ENCODE assay signal across 1 cellular context in the genomic region with DNA sequence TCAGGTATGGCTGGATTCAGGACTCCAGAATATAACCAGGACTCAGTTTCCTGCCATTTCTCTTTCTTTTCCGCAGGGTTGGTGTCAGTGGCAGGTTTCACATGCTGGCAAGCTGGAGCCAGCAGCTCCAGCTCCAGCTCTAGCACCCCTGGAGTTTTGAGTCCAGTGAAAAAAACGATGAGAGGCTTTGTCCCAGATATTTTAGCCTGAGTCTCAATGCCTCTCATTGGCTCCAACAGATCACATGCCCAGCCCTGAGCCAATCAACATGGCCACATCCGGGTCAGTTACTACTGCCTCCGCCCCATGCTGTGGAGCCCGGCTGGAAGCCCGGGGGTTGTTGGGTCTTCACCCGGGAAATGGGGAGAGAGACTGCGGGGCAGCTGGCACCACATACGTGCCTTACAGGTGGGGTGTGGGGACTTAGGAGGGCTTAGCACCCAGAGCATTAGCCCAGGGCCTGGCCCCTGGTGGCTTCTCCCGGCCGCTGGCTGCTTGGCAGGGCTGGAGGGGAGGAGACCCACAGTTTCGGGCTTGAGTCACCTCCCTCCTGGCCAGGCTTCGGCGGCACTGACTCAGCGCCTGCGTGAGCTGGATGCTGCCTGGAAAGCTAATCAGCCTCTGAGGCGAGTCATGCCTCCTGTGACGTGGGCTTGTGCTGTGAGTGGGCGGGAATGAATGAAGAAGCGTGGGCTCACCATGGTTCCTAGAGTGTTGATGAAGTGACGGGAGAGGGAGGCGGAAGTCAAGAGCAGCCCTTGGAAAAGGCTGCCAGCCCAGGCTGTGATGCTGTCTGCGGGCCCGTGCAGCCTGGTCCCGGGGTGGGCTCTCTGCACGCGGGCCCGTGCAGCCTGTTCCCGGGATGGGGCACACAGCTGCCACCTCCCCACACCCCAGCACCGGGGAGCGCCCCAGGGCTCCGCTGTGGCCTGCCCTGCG.
TF ChIP-seq lines count a peak whose summit lies in the region.

No MANE protein-coding gene starts in this region.

TF ChIP-seq in HepG2, 621 proteins besides CTCF, POLR2A, EP300 and RAD21 (continued from another document and continues in another):
- TF ChIP-seq, protein P1, sequence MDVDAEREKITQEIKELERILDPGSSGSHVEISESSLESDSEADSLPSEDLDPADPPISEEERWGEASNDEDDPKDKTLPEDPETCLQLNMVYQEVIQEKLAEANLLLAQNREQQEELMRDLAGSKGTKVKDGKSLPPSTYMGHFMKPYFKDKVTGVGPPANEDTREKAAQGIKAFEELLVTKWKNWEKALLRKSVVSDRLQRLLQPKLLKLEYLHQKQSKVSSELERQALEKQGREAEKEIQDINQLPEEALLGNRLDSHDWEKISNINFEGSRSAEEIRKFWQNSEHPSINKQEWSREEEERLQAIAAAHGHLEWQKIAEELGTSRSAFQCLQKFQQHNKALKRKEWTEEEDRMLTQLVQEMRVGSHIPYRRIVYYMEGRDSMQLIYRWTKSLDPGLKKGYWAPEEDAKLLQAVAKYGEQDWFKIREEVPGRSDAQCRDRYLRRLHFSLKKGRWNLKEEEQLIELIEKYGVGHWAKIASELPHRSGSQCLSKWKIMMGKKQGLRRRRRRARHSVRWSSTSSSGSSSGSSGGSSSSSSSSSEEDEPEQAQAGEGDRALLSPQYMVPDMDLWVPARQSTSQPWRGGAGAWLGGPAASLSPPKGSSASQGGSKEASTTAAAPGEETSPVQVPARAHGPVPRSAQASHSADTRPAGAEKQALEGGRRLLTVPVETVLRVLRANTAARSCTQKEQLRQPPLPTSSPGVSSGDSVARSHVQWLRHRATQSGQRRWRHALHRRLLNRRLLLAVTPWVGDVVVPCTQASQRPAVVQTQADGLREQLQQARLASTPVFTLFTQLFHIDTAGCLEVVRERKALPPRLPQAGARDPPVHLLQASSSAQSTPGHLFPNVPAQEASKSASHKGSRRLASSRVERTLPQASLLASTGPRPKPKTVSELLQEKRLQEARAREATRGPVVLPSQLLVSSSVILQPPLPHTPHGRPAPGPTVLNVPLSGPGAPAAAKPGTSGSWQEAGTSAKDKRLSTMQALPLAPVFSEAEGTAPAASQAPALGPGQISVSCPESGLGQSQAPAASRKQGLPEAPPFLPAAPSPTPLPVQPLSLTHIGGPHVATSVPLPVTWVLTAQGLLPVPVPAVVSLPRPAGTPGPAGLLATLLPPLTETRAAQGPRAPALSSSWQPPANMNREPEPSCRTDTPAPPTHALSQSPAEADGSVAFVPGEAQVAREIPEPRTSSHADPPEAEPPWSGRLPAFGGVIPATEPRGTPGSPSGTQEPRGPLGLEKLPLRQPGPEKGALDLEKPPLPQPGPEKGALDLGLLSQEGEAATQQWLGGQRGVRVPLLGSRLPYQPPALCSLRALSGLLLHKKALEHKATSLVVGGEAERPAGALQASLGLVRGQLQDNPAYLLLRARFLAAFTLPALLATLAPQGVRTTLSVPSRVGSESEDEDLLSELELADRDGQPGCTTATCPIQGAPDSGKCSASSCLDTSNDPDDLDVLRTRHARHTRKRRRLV (CRISPR knock-in tag; IDR thresholded peaks at IDR 0.05) = peak; percentile 27; the same call in 1 of the 2 replicates
- TF ChIP-seq REL (CRISPR knock-in tag; conservative IDR thresholded peaks at IDR 0.05) (no peak), POLR2G (IDR thresholded peaks at IDR 0.05; ENCODE audit: low read depth, low read length) (peak; percentile 95), RORA (CRISPR knock-in tag; IDR thresholded peaks at IDR 0.05) (no peak), MAFF (IDR thresholded peaks at IDR 0.05; ENCODE audit: low read depth, low read length) (peak; percentile 57), GATAD1 (CRISPR knock-in tag; IDR thresholded peaks at IDR 0.05) (peak; percentile 73), PHF20 (CRISPR knock-in tag; IDR thresholded peaks at IDR 0.05) (peak; percentile 65), RXRA (CRISPR knock-in tag; IDR thresholded peaks at IDR 0.05) (peak; percentile 60), ELF3 (CRISPR knock-in tag; IDR thresholded peaks at IDR 0.05) (peak; percentile 11; the same call in 1 of the 2 replicates), STAT5B (CRISPR knock-in tag; IDR thresholded peaks at IDR 0.05) (no peak), ZNF713 (CRISPR knock-in tag; IDR thresholded peaks at IDR 0.05) (no peak), ZNF143 (CRISPR knock-in tag; IDR thresholded peaks at IDR 0.05) (peak; percentile 74; the same call in 1 of the 2 replicates), ZNF75D (CRISPR knock-in tag; IDR thresholded peaks at IDR 0.05; ENCODE audit: borderline replicate concordance) (no peak), SAFB2 (CRISPR knock-in tag; IDR thresholded peaks at IDR 0.05; ENCODE audit: borderline replicate concordance, low read depth) (peak; percentile 38; the same call in 1 of the 2 replicates), SRSF4 (IDR thresholded peaks at IDR 0.05; ENCODE audit: low read depth, low read length, poor library complexity, severe bottlenecking) (no peak), JDP2 (CRISPR knock-in tag; IDR thresholded peaks at IDR 0.05; ENCODE audit: borderline replicate concordance) (no peak), MED1 (CRISPR knock-in tag; IDR thresholded peaks at IDR 0.05) (peak; percentile 63), KLF15 (CRISPR knock-in tag; IDR thresholded peaks at IDR 0.05; ENCODE audit: borderline replicate concordance) (no peak; the same call in 1 of the 2 replicates), SAP130 (CRISPR knock-in tag; IDR thresholded peaks at IDR 0.05; ENCODE audit: low read depth) (peak; percentile 91), ZNF777 (CRISPR knock-in tag; IDR thresholded peaks at IDR 0.05) (0 out of 2 replicates have a peak, but pooled peaks have one; percentile 45), ZNF432 (CRISPR knock-in tag; IDR thresholded peaks at IDR 0.05; ENCODE audit: borderline replicate concordance) (no peak), KDM1A (CRISPR knock-in tag; IDR thresholded peaks at IDR 0.05) (no peak), ZNF296 (CRISPR knock-in tag; conservative IDR thresholded peaks at IDR 0.05) (no peak), RELA (CRISPR knock-in tag; IDR thresholded peaks at IDR 0.05) (0 out of 2 replicates have a peak, but pooled peaks have one; percentile 49), TAF15 (IDR thresholded peaks at IDR 0.05; ENCODE audit: low read depth, low read length, poor library complexity, severe bottlenecking) (peak; percentile 94), HIVEP1 (CRISPR knock-in tag; IDR thresholded peaks at IDR 0.05) (0 out of 2 replicates have a peak, but pooled peaks have one; percentile 32), GFI1 (CRISPR knock-in tag; IDR thresholded peaks at IDR 0.05; ENCODE audit: borderline replicate concordance) (peak; percentile 74; the same call in 1 of the 2 replicates), ZNF10 (CRISPR knock-in tag; IDR thresholded peaks at IDR 0.05; ENCODE audit: borderline replicate concordance, low read depth) (no peak), SP2 (CRISPR knock-in tag; IDR thresholded peaks at IDR 0.05) (no peak), ZNF572 (CRISPR knock-in tag; IDR thresholded peaks at IDR 0.05) (no peak), ZNF543 (CRISPR knock-in tag; IDR thresholded peaks at IDR 0.05) (peak; percentile 74), ZNF746 (CRISPR knock-in tag; IDR thresholded peaks at IDR 0.05) (peak; percentile 20; the same call in 1 of the 2 replicates), SP4 (CRISPR knock-in tag; IDR thresholded peaks at IDR 0.05) (no peak), HNRNPL (IDR thresholded peaks at IDR 0.05; ENCODE audit: low read depth, low read length) (0 out of 2 replicates have a peak, but pooled peaks have one; percentile 61), PTBP1 (IDR thresholded peaks at IDR 0.05; ENCODE audit: low read depth, low read length, poor library complexity, severe bottlenecking) (no peak), PCBP2 (optimal IDR thresholded peaks at IDR 0.05; ENCODE audit: low read depth, low read length, poor library complexity, severe bottlenecking) (no peak), AKAP8 (CRISPR knock-in tag; IDR thresholded peaks at IDR 0.05) (no peak), ZNF660 (CRISPR knock-in tag; IDR thresholded peaks at IDR 0.05; ENCODE audit: borderline replicate concordance, low read depth) (no peak)
- TF ChIP-seq, protein P2, sequence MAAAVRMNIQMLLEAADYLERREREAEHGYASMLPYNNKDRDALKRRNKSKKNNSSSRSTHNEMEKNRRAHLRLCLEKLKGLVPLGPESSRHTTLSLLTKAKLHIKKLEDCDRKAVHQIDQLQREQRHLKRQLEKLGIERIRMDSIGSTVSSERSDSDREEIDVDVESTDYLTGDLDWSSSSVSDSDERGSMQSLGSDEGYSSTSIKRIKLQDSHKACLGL (CRISPR knock-in tag; IDR thresholded peaks at IDR 0.05) = peak; percentile 40; the same call in 1 of the 2 replicates
- TF ChIP-seq, protein P3, sequence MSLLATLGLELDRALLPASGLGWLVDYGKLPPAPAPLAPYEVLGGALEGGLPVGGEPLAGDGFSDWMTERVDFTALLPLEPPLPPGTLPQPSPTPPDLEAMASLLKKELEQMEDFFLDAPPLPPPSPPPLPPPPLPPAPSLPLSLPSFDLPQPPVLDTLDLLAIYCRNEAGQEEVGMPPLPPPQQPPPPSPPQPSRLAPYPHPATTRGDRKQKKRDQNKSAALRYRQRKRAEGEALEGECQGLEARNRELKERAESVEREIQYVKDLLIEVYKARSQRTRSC (CRISPR knock-in tag; IDR thresholded peaks at IDR 0.05; ENCODE audit: low read depth) = no peak
- TF ChIP-seq, protein P4, sequence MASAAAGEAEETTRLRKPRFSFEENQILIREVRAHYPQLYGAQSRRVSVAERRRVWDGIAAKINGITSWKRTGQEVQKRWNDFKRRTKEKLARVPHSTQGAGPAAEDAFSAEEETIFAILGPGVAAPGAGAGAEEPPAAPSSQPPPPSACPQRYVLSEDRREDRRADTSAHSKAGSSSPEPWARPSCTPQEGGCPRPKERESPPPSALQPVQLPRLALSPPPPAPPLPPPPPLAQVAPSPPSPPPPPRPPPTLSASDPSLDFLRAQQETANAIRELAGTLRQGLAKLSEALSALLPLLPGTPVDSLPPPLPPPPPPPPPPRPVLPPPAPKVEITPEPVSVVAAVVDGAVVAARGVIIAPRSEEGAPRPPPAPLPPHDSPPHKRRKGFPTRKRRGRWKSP (CRISPR knock-in tag; IDR thresholded peaks at IDR 0.05) = 0 out of 2 replicates have a peak, but pooled peaks have one; percentile 75
- TF ChIP-seq, protein P5, sequence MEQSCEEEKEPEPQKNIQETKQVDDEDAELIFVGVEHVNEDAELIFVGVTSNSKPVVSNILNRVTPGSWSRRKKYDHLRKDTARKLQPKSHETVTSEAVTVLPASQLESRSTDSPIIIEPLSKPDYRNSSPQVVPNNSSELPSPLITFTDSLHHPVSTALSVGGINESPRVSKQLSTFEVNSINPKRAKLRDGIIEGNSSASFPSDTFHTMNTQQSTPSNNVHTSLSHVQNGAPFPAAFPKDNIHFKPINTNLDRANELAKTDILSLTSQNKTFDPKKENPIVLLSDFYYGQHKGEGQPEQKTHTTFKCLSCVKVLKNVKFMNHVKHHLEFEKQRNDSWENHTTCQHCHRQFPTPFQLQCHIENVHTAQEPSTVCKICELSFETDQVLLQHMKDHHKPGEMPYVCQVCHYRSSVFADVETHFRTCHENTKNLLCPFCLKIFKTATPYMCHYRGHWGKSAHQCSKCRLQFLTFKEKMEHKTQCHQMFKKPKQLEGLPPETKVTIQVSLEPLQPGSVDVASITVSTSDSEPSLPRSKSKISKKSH (CRISPR knock-in tag; IDR thresholded peaks at IDR 0.05; ENCODE audit: borderline replicate concordance) = 0 out of 2 replicates have a peak, but pooled peaks have one; percentile 20
- TF ChIP-seq, protein P6, sequence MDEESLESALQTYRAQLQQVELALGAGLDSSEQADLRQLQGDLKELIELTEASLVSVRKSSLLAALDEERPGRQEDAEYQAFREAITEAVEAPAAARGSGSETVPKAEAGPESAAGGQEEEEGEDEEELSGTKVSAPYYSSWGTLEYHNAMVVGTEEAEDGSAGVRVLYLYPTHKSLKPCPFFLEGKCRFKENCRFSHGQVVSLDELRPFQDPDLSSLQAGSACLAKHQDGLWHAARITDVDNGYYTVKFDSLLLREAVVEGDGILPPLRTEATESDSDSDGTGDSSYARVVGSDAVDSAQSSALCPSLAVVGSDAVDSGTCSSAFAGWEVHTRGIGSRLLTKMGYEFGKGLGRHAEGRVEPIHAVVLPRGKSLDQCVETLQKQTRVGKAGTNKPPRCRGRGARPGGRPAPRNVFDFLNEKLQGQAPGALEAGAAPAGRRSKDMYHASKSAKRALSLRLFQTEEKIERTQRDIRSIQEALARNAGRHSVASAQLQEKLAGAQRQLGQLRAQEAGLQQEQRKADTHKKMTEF (CRISPR knock-in tag; IDR thresholded peaks at IDR 0.05) = peak; percentile 76
- TF ChIP-seq, protein P7, sequence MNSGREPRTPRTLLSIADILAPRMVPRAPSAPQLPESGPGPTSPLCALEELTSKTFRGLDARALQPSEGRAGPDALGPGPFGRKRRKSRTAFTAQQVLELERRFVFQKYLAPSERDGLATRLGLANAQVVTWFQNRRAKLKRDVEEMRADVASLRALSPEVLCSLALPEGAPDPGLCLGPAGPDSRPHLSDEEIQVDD (CRISPR knock-in tag; IDR thresholded peaks at IDR 0.05; ENCODE audit: borderline replicate concordance) = 0 out of 2 replicates have a peak, but pooled peaks have one; percentile 70
- TF ChIP-seq, protein P8, sequence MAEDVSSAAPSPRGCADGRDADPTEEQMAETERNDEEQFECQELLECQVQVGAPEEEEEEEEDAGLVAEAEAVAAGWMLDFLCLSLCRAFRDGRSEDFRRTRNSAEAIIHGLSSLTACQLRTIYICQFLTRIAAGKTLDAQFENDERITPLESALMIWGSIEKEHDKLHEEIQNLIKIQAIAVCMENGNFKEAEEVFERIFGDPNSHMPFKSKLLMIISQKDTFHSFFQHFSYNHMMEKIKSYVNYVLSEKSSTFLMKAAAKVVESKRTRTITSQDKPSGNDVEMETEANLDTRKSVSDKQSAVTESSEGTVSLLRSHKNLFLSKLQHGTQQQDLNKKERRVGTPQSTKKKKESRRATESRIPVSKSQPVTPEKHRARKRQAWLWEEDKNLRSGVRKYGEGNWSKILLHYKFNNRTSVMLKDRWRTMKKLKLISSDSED (CRISPR knock-in tag; IDR thresholded peaks at IDR 0.05) = peak; percentile 29; the same call in 1 of the 2 replicates
- TF ChIP-seq, protein P9, sequence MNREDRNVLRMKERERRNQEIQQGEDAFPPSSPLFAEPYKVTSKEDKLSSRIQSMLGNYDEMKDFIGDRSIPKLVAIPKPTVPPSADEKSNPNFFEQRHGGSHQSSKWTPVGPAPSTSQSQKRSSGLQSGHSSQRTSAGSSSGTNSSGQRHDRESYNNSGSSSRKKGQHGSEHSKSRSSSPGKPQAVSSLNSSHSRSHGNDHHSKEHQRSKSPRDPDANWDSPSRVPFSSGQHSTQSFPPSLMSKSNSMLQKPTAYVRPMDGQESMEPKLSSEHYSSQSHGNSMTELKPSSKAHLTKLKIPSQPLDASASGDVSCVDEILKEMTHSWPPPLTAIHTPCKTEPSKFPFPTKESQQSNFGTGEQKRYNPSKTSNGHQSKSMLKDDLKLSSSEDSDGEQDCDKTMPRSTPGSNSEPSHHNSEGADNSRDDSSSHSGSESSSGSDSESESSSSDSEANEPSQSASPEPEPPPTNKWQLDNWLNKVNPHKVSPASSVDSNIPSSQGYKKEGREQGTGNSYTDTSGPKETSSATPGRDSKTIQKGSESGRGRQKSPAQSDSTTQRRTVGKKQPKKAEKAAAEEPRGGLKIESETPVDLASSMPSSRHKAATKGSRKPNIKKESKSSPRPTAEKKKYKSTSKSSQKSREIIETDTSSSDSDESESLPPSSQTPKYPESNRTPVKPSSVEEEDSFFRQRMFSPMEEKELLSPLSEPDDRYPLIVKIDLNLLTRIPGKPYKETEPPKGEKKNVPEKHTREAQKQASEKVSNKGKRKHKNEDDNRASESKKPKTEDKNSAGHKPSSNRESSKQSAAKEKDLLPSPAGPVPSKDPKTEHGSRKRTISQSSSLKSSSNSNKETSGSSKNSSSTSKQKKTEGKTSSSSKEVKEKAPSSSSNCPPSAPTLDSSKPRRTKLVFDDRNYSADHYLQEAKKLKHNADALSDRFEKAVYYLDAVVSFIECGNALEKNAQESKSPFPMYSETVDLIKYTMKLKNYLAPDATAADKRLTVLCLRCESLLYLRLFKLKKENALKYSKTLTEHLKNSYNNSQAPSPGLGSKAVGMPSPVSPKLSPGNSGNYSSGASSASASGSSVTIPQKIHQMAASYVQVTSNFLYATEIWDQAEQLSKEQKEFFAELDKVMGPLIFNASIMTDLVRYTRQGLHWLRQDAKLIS (CRISPR knock-in tag; IDR thresholded peaks at IDR 0.05) = no peak
